1 cellular context compared by ENCODE assay signal in the genomic region with DNA sequence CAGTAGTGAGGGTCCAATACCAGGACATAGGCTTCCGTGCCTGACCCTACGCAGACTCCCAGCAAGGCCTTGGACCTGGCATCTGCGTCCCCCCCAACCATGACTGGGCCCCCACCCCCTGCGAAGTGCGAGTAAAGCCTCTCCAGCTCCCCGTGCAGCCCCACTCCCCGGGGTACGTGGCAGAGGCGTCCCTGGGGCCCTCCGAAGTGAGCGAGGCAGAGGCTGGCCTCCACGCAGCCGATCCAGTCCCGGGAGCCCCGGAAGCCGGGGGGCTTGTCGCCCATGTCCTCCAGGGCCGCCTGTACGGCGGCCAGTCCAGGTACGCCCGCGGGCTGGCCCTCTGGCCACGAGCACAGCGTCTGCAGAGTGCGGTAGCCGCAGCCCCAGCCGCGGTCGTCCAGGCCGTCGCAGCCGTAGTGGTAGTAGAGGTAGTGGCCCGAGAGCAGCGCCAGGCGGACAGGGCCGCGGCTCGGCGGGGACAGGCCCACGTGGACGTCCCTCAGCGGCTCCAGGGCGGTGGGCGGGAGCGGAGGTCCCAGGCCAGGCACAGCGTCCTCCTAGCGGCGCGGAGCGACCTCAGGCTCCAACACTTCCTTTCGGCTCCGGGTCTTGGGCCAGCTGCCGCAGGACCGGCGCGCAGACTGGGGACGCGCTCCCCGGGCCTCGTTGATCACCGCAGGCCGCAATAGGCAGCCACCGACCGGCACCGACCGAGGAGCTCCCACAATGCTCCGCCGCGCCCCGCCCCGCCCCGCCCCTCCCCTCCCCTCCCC.
TF ChIP-seq lines count a peak whose summit lies in the region.

A gene (minus strand): TSS at position 728 of the 773 bp plus-strand sequence. CDS start 444 bp downstream, at position 284.

TF ChIP-seq in HepG2, 621 proteins besides CTCF, POLR2A, EP300 and RAD21 (continued from another document and continues in another):
- TF ChIP-seq, protein P1, sequence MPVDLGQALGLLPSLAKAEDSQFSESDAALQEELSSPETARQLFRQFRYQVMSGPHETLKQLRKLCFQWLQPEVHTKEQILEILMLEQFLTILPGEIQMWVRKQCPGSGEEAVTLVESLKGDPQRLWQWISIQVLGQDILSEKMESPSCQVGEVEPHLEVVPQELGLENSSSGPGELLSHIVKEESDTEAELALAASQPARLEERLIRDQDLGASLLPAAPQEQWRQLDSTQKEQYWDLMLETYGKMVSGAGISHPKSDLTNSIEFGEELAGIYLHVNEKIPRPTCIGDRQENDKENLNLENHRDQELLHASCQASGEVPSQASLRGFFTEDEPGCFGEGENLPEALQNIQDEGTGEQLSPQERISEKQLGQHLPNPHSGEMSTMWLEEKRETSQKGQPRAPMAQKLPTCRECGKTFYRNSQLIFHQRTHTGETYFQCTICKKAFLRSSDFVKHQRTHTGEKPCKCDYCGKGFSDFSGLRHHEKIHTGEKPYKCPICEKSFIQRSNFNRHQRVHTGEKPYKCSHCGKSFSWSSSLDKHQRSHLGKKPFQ (CRISPR knock-in tag; IDR thresholded peaks at IDR 0.05; ENCODE audit: insufficient replicate concordance): no peak
- TF ChIP-seq MAZ (IDR thresholded peaks at IDR 0.05; ENCODE audit: borderline replicate concordance, low read depth, low read length): no peak
- TF ChIP-seq MAZ (CRISPR knock-in tag; IDR thresholded peaks at IDR 0.05; ENCODE audit: low read depth): peak; percentile 94
- peak; percentile 59; the same call in 1 of the 2 replicates for TF ChIP-seq SATB2 (CRISPR knock-in tag; IDR thresholded peaks at IDR 0.05)
- TF ChIP-seq AGO1 (IDR thresholded peaks at IDR 0.05; ENCODE audit: low read depth, low read length, poor library complexity, severe bottlenecking): peak; percentile 46
- peak; percentile 72 for TF ChIP-seq ZNF12 (CRISPR knock-in tag; IDR thresholded peaks at IDR 0.05)
- TF ChIP-seq ZFP41 (CRISPR knock-in tag; IDR thresholded peaks at IDR 0.05; ENCODE audit: borderline replicate concordance): peak; percentile 84; the same call in 1 of the 2 replicates
- TF ChIP-seq, protein P2, sequence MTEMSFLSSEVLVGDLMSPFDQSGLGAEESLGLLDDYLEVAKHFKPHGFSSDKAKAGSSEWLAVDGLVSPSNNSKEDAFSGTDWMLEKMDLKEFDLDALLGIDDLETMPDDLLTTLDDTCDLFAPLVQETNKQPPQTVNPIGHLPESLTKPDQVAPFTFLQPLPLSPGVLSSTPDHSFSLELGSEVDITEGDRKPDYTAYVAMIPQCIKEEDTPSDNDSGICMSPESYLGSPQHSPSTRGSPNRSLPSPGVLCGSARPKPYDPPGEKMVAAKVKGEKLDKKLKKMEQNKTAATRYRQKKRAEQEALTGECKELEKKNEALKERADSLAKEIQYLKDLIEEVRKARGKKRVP (CRISPR knock-in tag; IDR thresholded peaks at IDR 0.05): no peak
- TF ChIP-seq ZNF678 (CRISPR knock-in tag; IDR thresholded peaks at IDR 0.05): peak; percentile 76; the same call in 1 of the 2 replicates
- no peak for TF ChIP-seq NFYC (CRISPR knock-in tag; IDR thresholded peaks at IDR 0.05)
- TF ChIP-seq HOXA3 (CRISPR knock-in tag; IDR thresholded peaks at IDR 0.05): peak; percentile 58
- peak; percentile 88 for TF ChIP-seq ZNF883 (CRISPR knock-in tag; IDR thresholded peaks at IDR 0.05; ENCODE audit: not compliant biosample characterization)
- TF ChIP-seq, protein P3, sequence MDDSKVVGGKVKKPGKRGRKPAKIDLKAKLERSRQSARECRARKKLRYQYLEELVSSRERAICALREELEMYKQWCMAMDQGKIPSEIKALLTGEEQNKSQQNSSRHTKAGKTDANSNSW (CRISPR knock-in tag; IDR thresholded peaks at IDR 0.05; ENCODE audit: borderline replicate concordance): peak; percentile 92; the same call in 1 of the 2 replicates
- peak; percentile 72; the same call in 1 of the 2 replicates for TF ChIP-seq XBP1 (CRISPR knock-in tag; IDR thresholded peaks at IDR 0.05)
- no peak for TF ChIP-seq TMF1 (CRISPR knock-in tag; IDR thresholded peaks at IDR 0.05; ENCODE audit: low read depth)
- TF ChIP-seq ZSCAN20 (CRISPR knock-in tag; IDR thresholded peaks at IDR 0.05; ENCODE audit: borderline replicate concordance): peak; percentile 89; the same call in 1 of the 2 replicates
- TF ChIP-seq, protein P4, sequence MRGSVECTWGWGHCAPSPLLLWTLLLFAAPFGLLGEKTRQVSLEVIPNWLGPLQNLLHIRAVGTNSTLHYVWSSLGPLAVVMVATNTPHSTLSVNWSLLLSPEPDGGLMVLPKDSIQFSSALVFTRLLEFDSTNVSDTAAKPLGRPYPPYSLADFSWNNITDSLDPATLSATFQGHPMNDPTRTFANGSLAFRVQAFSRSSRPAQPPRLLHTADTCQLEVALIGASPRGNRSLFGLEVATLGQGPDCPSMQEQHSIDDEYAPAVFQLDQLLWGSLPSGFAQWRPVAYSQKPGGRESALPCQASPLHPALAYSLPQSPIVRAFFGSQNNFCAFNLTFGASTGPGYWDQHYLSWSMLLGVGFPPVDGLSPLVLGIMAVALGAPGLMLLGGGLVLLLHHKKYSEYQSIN (CRISPR knock-in tag; IDR thresholded peaks at IDR 0.05; ENCODE audit: borderline replicate concordance): 0 out of 2 replicates have a peak, but pooled peaks have one; percentile 84
- TF ChIP-seq ZNF570 (CRISPR knock-in tag; IDR thresholded peaks at IDR 0.05; ENCODE audit: borderline replicate concordance): 0 out of 2 replicates have a peak, but pooled peaks have one; percentile 61
- TF ChIP-seq MTA1 (CRISPR knock-in tag; IDR thresholded peaks at IDR 0.05; ENCODE audit: borderline replicate concordance): peak; percentile 26; the same call in 1 of the 2 replicates
- TF ChIP-seq NFKB2 (CRISPR knock-in tag; IDR thresholded peaks at IDR 0.05; ENCODE audit: borderline replicate concordance): peak; percentile 6; the same call in 1 of the 2 replicates
- TF ChIP-seq ZBTB38 (CRISPR knock-in tag; IDR thresholded peaks at IDR 0.05): peak; percentile 81; the same call in 1 of the 2 replicates
- 0 out of 2 replicates have a peak, but pooled peaks have one; percentile 68 for TF ChIP-seq ZNF326 (CRISPR knock-in tag; IDR thresholded peaks at IDR 0.05; ENCODE audit: borderline replicate concordance)
- no peak for TF ChIP-seq ZNF644 (CRISPR knock-in tag; IDR thresholded peaks at IDR 0.05; ENCODE audit: low read depth)
- peak; percentile 99 for TF ChIP-seq ZFX (CRISPR knock-in tag; IDR thresholded peaks at IDR 0.05; ENCODE audit: low read depth)
- TF ChIP-seq, protein P5, sequence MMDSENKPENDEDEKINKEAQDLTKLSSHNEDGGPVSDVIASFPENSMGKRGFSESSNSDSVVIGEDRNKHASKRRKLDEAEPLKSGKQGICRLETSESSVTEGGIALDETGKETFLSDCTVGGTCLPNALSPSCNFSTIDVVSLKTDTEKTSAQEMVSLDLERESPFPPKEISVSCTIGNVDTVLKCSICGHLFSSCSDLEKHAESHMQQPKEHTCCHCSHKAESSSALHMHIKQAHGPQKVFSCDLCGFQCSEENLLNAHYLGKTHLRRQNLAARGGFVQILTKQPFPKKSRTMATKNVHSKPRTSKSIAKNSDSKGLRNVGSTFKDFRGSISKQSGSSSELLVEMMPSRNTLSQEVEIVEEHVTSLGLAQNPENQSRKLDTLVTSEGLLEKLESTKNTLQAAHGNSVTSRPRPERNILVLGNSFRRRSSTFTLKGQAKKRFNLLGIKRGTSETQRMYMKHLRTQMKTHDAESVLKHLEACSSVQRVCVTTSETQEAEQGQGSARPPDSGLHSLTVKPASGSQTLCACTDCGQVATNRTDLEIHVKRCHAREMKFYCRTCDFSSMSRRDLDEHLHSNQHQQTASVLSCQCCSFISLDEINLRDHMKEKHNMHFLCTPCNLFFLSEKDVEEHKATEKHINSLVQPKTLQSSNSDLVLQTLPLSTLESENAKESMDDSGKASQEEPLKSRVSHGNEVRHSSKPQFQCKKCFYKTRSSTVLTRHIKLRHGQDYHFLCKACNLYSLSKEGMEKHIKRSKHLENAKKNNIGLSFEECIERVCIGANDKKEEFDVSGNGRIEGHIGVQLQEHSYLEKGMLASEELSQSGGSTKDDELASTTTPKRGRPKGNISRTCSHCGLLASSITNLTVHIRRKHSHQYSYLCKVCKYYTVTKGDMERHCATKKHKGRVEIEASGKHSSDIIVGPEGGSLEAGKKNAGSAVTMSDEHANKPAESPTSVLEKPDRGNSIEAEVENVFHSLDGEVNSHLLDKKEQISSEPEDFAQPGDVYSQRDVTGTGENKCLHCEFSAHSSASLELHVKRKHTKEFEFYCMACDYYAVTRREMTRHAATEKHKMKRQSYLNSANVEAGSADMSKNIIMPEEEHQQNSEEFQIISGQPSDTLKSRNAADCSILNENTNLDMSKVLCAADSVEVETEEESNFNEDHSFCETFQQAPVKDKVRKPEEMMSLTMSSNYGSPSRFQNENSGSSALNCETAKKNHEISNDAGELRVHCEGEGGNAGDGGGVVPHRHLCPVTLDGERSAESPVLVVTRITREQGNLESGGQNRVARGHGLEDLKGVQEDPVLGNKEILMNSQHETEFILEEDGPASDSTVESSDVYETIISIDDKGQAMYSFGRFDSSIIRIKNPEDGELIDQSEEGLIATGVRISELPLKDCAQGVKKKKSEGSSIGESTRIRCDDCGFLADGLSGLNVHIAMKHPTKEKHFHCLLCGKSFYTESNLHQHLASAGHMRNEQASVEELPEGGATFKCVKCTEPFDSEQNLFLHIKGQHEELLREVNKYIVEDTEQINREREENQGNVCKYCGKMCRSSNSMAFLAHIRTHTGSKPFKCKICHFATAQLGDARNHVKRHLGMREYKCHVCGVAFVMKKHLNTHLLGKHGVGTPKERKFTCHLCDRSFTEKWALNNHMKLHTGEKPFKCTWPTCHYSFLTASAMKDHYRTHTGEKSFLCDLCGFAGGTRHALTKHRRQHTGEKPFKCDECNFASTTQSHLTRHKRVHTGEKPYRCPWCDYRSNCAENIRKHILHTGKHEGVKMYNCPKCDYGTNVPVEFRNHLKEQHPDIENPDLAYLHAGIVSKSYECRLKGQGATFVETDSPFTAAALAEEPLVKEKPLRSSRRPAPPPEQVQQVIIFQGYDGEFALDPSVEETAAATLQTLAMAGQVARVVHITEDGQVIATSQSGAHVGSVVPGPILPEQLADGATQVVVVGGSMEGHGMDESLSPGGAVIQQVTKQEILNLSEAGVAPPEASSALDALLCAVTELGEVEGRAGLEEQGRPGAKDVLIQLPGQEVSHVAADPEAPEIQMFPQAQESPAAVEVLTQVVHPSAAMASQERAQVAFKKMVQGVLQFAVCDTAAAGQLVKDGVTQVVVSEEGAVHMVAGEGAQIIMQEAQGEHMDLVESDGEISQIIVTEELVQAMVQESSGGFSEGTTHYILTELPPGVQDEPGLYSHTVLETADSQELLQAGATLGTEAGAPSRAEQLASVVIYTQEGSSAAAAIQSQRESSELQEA (CRISPR knock-in tag; IDR thresholded peaks at IDR 0.05; ENCODE audit: not compliant biosample characterization): peak; percentile 34
- 0 out of 2 replicates have a peak, but pooled peaks have one; percentile 48 for TF ChIP-seq WIZ (CRISPR knock-in tag; IDR thresholded peaks at IDR 0.05)
- TF ChIP-seq SP140L (CRISPR knock-in tag; IDR thresholded peaks at IDR 0.05; ENCODE audit: borderline replicate concordance): no peak
- TF ChIP-seq MEIS2 (CRISPR knock-in tag; IDR thresholded peaks at IDR 0.05): peak; percentile 60
- TF ChIP-seq GTF3A (CRISPR knock-in tag; conservative IDR thresholded peaks at IDR 0.05): no peak
- no peak for TF ChIP-seq SP1 (IDR thresholded peaks at IDR 0.05)
- peak; percentile 31; the same call in 1 of the 2 replicates for TF ChIP-seq SP1 (CRISPR knock-in tag; IDR thresholded peaks at IDR 0.05)
- peak; percentile 82; the same call in 1 of the 2 replicates for TF ChIP-seq ZNF563 (CRISPR knock-in tag; IDR thresholded peaks at IDR 0.05)
- TF ChIP-seq ZNF616 (CRISPR knock-in tag; IDR thresholded peaks at IDR 0.05; ENCODE audit: low read depth): peak; percentile 55; the same call in 1 of the 2 replicates
- no peak; the same call in 1 of the 2 replicates for TF ChIP-seq ZNF841 (CRISPR knock-in tag; IDR thresholded peaks at IDR 0.05; ENCODE audit: borderline replicate concordance)
- no peak; the same call in 1 of the 2 replicates for TF ChIP-seq ZNF792 (CRISPR knock-in tag; IDR thresholded peaks at IDR 0.05)
- 0 out of 2 replicates have a peak, but pooled peaks have one; percentile 56 for TF ChIP-seq ZNF136 (CRISPR knock-in tag; IDR thresholded peaks at IDR 0.05; ENCODE audit: low read depth)
- TF ChIP-seq, protein P6, sequence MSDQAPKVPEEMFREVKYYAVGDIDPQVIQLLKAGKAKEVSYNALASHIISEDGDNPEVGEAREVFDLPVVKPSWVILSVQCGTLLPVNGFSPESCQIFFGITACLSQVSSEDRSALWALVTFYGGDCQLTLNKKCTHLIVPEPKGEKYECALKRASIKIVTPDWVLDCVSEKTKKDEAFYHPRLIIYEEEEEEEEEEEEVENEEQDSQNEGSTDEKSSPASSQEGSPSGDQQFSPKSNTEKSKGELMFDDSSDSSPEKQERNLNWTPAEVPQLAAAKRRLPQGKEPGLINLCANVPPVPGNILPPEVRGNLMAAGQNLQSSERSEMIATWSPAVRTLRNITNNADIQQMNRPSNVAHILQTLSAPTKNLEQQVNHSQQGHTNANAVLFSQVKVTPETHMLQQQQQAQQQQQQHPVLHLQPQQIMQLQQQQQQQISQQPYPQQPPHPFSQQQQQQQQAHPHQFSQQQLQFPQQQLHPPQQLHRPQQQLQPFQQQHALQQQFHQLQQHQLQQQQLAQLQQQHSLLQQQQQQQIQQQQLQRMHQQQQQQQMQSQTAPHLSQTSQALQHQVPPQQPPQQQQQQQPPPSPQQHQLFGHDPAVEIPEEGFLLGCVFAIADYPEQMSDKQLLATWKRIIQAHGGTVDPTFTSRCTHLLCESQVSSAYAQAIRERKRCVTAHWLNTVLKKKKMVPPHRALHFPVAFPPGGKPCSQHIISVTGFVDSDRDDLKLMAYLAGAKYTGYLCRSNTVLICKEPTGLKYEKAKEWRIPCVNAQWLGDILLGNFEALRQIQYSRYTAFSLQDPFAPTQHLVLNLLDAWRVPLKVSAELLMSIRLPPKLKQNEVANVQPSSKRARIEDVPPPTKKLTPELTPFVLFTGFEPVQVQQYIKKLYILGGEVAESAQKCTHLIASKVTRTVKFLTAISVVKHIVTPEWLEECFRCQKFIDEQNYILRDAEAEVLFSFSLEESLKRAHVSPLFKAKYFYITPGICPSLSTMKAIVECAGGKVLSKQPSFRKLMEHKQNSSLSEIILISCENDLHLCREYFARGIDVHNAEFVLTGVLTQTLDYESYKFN (CRISPR knock-in tag; conservative IDR thresholded peaks at IDR 0.05): 0 out of 2 replicates have a peak, but pooled peaks have one; percentile 18
- TF ChIP-seq IRF2 (CRISPR knock-in tag; IDR thresholded peaks at IDR 0.05): peak; percentile 8; the same call in 1 of the 2 replicates
- TF ChIP-seq SMAD9 (CRISPR knock-in tag; IDR thresholded peaks at IDR 0.05): 0 out of 2 replicates have a peak, but pooled peaks have one; percentile 82
- TF ChIP-seq, protein P7, sequence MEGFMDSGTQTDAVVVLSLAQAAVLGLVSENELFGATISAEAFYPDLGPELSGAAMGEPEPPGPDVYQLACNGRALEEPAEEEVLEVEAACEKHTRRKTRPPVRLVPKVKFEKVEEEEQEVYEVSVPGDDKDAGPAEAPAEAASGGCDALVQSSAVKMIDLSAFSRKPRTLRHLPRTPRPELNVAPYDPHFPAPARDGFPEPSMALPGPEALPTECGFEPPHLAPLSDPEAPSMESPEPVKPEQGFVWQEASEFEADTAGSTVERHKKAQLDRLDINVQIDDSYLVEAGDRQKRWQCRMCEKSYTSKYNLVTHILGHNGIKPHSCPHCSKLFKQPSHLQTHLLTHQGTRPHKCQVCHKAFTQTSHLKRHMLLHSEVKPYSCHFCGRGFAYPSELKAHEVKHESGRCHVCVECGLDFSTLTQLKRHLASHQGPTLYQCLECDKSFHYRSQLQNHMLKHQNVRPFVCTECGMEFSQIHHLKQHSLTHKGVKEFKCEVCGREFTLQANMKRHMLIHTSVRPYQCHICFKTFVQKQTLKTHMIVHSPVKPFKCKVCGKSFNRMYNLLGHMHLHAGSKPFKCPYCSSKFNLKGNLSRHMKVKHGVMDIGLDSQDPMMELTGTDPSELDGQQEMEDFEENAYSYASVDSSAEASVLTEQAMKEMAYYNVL (CRISPR knock-in tag; IDR thresholded peaks at IDR 0.05; ENCODE audit: borderline replicate concordance): peak; percentile 60; the same call in 1 of the 2 replicates
- peak; percentile 72 for TF ChIP-seq HIVEP1 (CRISPR knock-in tag; IDR thresholded peaks at IDR 0.05)
